Comparison of ENCODE assay signal across 1 cellular context in the genomic region with DNA sequence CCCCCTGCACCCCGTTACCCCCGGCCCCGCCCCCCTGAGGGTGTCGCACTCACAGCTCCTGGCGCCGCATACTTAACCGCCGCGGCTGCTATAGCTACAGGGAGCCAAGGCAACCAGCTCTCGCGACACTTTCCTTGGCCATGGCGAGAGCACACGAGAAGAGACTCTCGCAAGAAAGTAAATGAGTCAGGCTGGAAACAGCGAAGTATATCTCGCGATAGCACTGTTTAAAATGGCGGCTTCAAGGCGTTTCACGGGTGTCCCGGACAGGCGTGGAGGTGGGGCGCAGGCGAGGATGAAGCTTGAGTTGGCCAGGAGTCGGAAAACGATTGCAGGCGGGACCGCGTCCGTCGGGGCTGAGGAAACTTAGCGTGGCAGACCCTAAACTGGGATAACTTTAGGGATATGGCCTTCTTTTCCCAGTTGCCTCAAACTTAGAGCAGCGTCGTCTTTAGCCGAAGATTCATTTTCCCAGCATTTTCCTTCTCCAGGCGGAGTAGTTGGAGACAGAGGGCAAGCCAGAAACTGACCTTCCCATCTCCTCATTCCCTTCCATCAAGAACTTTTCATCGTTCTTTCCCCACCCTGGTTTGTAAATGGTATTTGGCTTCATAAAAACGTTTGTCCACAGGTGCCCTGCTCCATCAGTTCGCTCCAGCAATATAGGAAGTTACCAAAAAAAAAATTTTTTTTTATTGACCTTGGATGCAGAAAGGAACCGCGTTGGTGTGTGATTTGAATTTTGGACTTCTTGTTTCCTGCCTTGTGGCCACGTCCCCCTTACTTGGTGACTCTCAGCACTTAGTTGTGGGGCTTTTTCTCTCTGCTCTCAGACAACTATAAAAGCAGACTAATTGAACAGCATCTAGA.
A peak's percentile ranks its signal among the peaks of the same experiment; 100 is the strongest.
TF ChIP-seq lines count a peak whose summit lies in the region.

No MANE protein-coding gene starts in this region.

TF ChIP-seq in WTC11, 78 proteins besides CTCF, POLR2A, EP300 and RAD21 (continued from another document and continues in another):
- TF ChIP-seq ZNF423 (CRISPR knock-in tag; IDR thresholded peaks at IDR 0.05) (no peak), NFATC4 (CRISPR knock-in tag; IDR thresholded peaks at IDR 0.05) (no peak), JUN (CRISPR knock-in tag; IDR thresholded peaks at IDR 0.05) (no peak), ESRRA (CRISPR knock-in tag; IDR thresholded peaks at IDR 0.05; ENCODE audit: borderline replicate concordance) (no peak), TP53 (CRISPR knock-in tag; IDR thresholded peaks at IDR 0.05) (no peak), SMAD3 (CRISPR knock-in tag; IDR thresholded peaks at IDR 0.05; ENCODE audit: borderline replicate concordance) (no peak), TEAD1 (CRISPR knock-in tag; IDR thresholded peaks at IDR 0.05) (no peak), GRHL2 (CRISPR knock-in tag; IDR thresholded peaks at IDR 0.05; ENCODE audit: insufficient replicate concordance, severe bottlenecking) (no peak), ZNF671 (CRISPR knock-in tag; IDR thresholded peaks at IDR 0.05) (no peak), MYBL2 (CRISPR knock-in tag; IDR thresholded peaks at IDR 0.05) (0 out of 2 replicates have a peak, but pooled peaks have one; percentile 50), JAZF1 (CRISPR knock-in tag; IDR thresholded peaks at IDR 0.05) (no peak), NR2C2 (CRISPR knock-in tag; IDR thresholded peaks at IDR 0.05) (no peak), OVOL2 (CRISPR knock-in tag; IDR thresholded peaks at IDR 0.05; ENCODE audit: borderline replicate concordance) (no peak), RELA (CRISPR knock-in tag; IDR thresholded peaks at IDR 0.05; ENCODE audit: borderline replicate concordance) (no peak), KAT7 (CRISPR knock-in tag; IDR thresholded peaks at IDR 0.05; ENCODE audit: borderline replicate concordance) (no peak), NR1H2 (CRISPR knock-in tag; IDR thresholded peaks at IDR 0.05) (no peak), NFE2L1 (CRISPR knock-in tag; IDR thresholded peaks at IDR 0.05) (peak; percentile 28; the same call in 1 of the 2 replicates), PRRX2 (CRISPR knock-in tag; IDR thresholded peaks at IDR 0.05) (no peak), ZNF232 (CRISPR knock-in tag; IDR thresholded peaks at IDR 0.05) (0 out of 2 replicates have a peak, but pooled peaks have one; percentile 37)
- TF ChIP-seq, protein P1, sequence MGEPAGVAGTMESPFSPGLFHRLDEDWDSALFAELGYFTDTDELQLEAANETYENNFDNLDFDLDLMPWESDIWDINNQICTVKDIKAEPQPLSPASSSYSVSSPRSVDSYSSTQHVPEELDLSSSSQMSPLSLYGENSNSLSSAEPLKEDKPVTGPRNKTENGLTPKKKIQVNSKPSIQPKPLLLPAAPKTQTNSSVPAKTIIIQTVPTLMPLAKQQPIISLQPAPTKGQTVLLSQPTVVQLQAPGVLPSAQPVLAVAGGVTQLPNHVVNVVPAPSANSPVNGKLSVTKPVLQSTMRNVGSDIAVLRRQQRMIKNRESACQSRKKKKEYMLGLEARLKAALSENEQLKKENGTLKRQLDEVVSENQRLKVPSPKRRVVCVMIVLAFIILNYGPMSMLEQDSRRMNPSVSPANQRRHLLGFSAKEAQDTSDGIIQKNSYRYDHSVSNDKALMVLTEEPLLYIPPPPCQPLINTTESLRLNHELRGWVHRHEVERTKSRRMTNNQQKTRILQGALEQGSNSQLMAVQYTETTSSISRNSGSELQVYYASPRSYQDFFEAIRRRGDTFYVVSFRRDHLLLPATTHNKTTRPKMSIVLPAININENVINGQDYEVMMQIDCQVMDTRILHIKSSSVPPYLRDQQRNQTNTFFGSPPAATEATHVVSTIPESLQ (CRISPR knock-in tag; IDR thresholded peaks at IDR 0.05), result no peak
- TF ChIP-seq, protein P2, sequence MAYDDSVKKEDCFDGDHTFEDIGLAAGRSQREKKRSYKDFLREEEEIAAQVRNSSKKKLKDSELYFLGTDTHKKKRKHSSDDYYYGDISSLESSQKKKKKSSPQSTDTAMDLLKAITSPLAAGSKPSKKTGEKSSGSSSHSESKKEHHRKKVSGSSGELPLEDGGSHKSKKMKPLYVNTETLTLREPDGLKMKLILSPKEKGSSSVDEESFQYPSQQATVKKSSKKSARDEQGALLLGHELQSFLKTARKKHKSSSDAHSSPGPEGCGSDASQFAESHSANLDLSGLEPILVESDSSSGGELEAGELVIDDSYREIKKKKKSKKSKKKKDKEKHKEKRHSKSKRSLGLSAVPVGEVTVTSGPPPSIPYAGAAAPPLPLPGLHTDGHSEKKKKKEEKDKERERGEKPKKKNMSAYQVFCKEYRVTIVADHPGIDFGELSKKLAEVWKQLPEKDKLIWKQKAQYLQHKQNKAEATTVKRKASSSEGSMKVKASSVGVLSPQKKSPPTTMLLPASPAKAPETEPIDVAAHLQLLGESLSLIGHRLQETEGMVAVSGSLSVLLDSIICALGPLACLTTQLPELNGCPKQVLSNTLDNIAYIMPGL (CRISPR knock-in tag; IDR thresholded peaks at IDR 0.05), result no peak
- TF ChIP-seq, protein P3, sequence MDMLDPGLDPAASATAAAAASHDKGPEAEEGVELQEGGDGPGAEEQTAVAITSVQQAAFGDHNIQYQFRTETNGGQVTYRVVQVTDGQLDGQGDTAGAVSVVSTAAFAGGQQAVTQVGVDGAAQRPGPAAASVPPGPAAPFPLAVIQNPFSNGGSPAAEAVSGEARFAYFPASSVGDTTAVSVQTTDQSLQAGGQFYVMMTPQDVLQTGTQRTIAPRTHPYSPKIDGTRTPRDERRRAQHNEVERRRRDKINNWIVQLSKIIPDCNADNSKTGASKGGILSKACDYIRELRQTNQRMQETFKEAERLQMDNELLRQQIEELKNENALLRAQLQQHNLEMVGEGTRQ (CRISPR knock-in tag; IDR thresholded peaks at IDR 0.05), result no peak
- TF ChIP-seq, protein P4, sequence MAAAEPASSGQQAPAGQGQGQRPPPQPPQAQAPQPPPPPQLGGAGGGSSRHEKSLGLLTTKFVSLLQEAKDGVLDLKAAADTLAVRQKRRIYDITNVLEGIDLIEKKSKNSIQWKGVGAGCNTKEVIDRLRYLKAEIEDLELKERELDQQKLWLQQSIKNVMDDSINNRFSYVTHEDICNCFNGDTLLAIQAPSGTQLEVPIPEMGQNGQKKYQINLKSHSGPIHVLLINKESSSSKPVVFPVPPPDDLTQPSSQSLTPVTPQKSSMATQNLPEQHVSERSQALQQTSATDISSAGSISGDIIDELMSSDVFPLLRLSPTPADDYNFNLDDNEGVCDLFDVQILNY (CRISPR knock-in tag; IDR thresholded peaks at IDR 0.05), result no peak
- TF ChIP-seq, protein P5, sequence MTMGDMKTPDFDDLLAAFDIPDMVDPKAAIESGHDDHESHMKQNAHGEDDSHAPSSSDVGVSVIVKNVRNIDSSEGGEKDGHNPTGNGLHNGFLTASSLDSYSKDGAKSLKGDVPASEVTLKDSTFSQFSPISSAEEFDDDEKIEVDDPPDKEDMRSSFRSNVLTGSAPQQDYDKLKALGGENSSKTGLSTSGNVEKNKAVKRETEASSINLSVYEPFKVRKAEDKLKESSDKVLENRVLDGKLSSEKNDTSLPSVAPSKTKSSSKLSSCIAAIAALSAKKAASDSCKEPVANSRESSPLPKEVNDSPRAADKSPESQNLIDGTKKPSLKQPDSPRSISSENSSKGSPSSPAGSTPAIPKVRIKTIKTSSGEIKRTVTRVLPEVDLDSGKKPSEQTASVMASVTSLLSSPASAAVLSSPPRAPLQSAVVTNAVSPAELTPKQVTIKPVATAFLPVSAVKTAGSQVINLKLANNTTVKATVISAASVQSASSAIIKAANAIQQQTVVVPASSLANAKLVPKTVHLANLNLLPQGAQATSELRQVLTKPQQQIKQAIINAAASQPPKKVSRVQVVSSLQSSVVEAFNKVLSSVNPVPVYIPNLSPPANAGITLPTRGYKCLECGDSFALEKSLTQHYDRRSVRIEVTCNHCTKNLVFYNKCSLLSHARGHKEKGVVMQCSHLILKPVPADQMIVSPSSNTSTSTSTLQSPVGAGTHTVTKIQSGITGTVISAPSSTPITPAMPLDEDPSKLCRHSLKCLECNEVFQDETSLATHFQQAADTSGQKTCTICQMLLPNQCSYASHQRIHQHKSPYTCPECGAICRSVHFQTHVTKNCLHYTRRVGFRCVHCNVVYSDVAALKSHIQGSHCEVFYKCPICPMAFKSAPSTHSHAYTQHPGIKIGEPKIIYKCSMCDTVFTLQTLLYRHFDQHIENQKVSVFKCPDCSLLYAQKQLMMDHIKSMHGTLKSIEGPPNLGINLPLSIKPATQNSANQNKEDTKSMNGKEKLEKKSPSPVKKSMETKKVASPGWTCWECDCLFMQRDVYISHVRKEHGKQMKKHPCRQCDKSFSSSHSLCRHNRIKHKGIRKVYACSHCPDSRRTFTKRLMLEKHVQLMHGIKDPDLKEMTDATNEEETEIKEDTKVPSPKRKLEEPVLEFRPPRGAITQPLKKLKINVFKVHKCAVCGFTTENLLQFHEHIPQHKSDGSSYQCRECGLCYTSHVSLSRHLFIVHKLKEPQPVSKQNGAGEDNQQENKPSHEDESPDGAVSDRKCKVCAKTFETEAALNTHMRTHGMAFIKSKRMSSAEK (CRISPR knock-in tag; IDR thresholded peaks at IDR 0.05; ENCODE audit: borderline replicate concordance), result no peak
- TF ChIP-seq, protein P6, sequence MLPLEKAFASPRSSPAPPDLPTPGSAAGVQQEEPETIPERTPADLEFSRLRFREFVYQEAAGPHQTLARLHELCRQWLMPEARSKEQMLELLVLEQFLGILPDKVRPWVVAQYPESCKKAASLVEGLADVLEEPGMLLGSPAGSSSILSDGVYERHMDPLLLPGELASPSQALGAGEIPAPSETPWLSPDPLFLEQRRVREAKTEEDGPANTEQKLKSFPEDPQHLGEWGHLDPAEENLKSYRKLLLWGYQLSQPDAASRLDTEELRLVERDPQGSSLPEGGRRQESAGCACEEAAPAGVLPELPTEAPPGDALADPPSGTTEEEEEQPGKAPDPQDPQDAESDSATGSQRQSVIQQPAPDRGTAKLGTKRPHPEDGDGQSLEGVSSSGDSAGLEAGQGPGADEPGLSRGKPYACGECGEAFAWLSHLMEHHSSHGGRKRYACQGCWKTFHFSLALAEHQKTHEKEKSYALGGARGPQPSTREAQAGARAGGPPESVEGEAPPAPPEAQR (CRISPR knock-in tag; IDR thresholded peaks at IDR 0.05), result no peak
- TF ChIP-seq, protein P7, sequence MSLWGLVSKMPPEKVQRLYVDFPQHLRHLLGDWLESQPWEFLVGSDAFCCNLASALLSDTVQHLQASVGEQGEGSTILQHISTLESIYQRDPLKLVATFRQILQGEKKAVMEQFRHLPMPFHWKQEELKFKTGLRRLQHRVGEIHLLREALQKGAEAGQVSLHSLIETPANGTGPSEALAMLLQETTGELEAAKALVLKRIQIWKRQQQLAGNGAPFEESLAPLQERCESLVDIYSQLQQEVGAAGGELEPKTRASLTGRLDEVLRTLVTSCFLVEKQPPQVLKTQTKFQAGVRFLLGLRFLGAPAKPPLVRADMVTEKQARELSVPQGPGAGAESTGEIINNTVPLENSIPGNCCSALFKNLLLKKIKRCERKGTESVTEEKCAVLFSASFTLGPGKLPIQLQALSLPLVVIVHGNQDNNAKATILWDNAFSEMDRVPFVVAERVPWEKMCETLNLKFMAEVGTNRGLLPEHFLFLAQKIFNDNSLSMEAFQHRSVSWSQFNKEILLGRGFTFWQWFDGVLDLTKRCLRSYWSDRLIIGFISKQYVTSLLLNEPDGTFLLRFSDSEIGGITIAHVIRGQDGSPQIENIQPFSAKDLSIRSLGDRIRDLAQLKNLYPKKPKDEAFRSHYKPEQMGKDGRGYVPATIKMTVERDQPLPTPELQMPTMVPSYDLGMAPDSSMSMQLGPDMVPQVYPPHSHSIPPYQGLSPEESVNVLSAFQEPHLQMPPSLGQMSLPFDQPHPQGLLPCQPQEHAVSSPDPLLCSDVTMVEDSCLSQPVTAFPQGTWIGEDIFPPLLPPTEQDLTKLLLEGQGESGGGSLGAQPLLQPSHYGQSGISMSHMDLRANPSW (CRISPR knock-in tag; conservative IDR thresholded peaks at IDR 0.05; ENCODE audit: low read depth), result no peak
- TF ChIP-seq, protein P8, sequence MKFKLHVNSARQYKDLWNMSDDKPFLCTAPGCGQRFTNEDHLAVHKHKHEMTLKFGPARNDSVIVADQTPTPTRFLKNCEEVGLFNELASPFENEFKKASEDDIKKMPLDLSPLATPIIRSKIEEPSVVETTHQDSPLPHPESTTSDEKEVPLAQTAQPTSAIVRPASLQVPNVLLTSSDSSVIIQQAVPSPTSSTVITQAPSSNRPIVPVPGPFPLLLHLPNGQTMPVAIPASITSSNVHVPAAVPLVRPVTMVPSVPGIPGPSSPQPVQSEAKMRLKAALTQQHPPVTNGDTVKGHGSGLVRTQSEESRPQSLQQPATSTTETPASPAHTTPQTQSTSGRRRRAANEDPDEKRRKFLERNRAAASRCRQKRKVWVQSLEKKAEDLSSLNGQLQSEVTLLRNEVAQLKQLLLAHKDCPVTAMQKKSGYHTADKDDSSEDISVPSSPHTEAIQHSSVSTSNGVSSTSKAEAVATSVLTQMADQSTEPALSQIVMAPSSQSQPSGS (CRISPR knock-in tag; IDR thresholded peaks at IDR 0.05; ENCODE audit: borderline replicate concordance, low read depth), result no peak
- TF ChIP-seq, protein P9, sequence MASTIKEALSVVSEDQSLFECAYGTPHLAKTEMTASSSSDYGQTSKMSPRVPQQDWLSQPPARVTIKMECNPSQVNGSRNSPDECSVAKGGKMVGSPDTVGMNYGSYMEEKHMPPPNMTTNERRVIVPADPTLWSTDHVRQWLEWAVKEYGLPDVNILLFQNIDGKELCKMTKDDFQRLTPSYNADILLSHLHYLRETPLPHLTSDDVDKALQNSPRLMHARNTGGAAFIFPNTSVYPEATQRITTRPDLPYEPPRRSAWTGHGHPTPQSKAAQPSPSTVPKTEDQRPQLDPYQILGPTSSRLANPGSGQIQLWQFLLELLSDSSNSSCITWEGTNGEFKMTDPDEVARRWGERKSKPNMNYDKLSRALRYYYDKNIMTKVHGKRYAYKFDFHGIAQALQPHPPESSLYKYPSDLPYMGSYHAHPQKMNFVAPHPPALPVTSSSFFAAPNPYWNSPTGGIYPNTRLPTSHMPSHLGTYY (CRISPR knock-in tag; IDR thresholded peaks at IDR 0.05), result no peak
- TF ChIP-seq, protein P10, sequence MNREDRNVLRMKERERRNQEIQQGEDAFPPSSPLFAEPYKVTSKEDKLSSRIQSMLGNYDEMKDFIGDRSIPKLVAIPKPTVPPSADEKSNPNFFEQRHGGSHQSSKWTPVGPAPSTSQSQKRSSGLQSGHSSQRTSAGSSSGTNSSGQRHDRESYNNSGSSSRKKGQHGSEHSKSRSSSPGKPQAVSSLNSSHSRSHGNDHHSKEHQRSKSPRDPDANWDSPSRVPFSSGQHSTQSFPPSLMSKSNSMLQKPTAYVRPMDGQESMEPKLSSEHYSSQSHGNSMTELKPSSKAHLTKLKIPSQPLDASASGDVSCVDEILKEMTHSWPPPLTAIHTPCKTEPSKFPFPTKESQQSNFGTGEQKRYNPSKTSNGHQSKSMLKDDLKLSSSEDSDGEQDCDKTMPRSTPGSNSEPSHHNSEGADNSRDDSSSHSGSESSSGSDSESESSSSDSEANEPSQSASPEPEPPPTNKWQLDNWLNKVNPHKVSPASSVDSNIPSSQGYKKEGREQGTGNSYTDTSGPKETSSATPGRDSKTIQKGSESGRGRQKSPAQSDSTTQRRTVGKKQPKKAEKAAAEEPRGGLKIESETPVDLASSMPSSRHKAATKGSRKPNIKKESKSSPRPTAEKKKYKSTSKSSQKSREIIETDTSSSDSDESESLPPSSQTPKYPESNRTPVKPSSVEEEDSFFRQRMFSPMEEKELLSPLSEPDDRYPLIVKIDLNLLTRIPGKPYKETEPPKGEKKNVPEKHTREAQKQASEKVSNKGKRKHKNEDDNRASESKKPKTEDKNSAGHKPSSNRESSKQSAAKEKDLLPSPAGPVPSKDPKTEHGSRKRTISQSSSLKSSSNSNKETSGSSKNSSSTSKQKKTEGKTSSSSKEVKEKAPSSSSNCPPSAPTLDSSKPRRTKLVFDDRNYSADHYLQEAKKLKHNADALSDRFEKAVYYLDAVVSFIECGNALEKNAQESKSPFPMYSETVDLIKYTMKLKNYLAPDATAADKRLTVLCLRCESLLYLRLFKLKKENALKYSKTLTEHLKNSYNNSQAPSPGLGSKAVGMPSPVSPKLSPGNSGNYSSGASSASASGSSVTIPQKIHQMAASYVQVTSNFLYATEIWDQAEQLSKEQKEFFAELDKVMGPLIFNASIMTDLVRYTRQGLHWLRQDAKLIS (CRISPR knock-in tag; IDR thresholded peaks at IDR 0.05; ENCODE audit: borderline replicate concordance), result no peak
